Comparison of ENCODE assay signal across 1 cellular context in the genomic region with DNA sequence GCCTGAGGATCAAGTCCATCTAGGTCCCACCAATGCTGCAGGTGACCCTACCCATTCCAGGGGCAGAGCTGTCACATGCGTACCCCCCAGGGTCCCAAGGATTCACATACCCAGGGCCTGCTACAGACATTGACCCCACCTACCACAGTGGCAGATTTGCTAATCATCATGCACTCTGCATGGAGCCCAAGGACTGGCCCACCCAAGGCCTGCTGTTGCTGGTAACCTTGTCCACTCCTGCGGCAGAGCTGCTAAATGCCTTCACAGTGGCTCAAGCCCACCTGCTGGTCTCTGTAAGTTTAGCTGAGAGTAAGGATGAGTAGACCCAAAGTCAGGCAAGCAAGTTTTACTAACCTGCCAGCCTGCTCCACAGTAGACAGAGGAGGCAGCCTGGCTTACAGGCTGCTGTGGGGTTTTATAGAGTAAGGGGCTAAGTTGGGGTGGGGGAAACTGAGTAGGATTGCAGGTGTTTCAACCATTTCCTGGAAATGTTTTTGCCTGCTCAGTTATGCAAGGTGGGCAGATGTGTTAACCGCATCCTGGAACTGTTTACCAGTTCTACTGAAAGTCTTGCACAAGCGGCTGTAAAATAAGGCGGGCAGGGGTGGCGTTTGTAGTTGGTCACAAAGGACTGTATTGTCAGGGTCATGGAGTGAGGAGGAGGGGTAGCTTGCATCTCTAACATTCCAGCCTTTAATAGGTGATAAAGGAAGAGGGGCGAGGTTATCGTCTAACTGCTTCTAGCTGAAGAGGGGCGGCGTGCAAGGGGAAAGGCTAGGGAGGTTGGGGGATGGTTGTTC.
TF ChIP-seq lines count a peak whose summit lies in the region.

No MANE protein-coding gene starts in this region.

TF ChIP-seq in GM23338, 12 proteins besides CTCF, POLR2A, EP300 and RAD21 (continued from another document):
- TF ChIP-seq, protein P1, sequence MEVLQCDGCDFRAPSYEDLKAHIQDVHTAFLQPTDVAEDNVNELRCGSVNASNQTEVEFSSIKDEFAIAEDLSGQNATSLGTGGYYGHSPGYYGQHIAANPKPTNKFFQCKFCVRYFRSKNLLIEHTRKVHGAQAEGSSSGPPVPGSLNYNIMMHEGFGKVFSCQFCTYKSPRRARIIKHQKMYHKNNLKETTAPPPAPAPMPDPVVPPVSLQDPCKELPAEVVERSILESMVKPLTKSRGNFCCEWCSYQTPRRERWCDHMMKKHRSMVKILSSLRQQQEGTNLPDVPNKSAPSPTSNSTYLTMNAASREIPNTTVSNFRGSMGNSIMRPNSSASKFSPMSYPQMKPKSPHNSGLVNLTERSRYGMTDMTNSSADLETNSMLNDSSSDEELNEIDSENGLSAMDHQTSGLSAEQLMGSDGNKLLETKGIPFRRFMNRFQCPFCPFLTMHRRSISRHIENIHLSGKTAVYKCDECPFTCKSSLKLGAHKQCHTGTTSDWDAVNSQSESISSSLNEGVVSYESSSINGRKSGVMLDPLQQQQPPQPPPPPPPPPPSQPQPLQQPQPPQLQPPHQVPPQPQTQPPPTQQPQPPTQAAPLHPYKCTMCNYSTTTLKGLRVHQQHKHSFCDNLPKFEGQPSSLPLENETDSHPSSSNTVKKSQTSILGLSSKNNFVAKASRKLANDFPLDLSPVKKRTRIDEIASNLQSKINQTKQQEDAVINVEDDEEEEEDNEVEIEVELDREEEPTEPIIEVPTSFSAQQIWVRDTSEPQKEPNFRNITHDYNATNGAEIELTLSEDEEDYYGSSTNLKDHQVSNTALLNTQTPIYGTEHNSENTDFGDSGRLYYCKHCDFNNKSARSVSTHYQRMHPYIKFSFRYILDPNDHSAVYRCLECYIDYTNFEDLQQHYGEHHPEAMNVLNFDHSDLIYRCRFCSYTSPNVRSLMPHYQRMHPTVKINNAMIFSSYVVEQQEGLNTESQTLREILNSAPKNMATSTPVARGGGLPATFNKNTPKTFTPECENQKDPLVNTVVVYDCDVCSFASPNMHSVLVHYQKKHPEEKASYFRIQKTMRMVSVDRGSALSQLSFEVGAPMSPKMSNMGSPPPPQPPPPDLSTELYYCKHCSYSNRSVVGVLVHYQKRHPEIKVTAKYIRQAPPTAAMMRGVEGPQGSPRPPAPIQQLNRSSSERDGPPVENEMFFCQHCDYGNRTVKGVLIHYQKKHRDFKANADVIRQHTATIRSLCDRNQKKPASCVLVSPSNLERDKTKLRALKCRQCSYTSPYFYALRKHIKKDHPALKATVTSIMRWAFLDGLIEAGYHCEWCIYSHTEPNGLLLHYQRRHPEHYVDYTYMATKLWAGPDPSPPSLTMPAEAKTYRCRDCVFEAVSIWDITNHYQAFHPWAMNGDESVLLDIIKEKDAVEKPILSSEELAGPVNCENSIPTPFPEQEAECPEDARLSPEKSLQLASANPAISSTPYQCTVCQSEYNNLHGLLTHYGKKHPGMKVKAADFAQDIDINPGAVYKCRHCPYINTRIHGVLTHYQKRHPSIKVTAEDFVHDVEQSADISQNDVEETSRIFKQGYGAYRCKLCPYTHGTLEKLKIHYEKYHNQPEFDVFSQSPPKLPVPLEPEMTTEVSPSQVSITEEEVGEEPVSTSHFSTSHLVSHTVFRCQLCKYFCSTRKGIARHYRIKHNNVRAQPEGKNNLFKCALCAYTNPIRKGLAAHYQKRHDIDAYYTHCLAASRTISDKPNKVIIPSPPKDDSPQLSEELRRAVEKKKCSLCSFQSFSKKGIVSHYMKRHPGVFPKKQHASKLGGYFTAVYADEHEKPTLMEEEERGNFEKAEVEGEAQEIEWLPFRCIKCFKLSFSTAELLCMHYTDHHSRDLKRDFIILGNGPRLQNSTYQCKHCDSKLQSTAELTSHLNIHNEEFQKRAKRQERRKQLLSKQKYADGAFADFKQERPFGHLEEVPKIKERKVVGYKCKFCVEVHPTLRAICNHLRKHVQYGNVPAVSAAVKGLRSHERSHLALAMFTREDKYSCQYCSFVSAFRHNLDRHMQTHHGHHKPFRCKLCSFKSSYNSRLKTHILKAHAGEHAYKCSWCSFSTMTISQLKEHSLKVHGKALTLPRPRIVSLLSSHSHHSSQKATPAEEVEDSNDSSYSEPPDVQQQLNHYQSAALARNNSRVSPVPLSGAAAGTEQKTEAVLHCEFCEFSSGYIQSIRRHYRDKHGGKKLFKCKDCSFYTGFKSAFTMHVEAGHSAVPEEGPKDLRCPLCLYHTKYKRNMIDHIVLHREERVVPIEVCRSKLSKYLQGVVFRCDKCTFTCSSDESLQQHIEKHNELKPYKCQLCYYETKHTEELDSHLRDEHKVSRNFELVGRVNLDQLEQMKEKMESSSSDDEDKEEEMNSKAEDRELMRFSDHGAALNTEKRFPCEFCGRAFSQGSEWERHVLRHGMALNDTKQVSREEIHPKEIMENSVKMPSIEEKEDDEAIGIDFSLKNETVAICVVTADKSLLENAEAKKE (CRISPR knock-in tag; IDR thresholded peaks at IDR 0.05), result no peak
- TF ChIP-seq JUNB (IDR thresholded peaks at IDR 0.05; ENCODE audit: unreplicated experiment), result no peak
- no peak for TF ChIP-seq EZH2 (IDR thresholded peaks at IDR 0.05; ENCODE audit: low read depth, unreplicated experiment)
- TF ChIP-seq, protein P2, sequence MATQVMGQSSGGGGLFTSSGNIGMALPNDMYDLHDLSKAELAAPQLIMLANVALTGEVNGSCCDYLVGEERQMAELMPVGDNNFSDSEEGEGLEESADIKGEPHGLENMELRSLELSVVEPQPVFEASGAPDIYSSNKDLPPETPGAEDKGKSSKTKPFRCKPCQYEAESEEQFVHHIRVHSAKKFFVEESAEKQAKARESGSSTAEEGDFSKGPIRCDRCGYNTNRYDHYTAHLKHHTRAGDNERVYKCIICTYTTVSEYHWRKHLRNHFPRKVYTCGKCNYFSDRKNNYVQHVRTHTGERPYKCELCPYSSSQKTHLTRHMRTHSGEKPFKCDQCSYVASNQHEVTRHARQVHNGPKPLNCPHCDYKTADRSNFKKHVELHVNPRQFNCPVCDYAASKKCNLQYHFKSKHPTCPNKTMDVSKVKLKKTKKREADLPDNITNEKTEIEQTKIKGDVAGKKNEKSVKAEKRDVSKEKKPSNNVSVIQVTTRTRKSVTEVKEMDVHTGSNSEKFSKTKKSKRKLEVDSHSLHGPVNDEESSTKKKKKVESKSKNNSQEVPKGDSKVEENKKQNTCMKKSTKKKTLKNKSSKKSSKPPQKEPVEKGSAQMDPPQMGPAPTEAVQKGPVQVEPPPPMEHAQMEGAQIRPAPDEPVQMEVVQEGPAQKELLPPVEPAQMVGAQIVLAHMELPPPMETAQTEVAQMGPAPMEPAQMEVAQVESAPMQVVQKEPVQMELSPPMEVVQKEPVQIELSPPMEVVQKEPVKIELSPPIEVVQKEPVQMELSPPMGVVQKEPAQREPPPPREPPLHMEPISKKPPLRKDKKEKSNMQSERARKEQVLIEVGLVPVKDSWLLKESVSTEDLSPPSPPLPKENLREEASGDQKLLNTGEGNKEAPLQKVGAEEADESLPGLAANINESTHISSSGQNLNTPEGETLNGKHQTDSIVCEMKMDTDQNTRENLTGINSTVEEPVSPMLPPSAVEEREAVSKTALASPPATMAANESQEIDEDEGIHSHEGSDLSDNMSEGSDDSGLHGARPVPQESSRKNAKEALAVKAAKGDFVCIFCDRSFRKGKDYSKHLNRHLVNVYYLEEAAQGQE (IDR thresholded peaks at IDR 0.05; ENCODE audit: unreplicated experiment), result no peak
- no peak for TF ChIP-seq STAT1 (IDR thresholded peaks at IDR 0.05; ENCODE audit: unreplicated experiment)
- TF ChIP-seq, protein P3, sequence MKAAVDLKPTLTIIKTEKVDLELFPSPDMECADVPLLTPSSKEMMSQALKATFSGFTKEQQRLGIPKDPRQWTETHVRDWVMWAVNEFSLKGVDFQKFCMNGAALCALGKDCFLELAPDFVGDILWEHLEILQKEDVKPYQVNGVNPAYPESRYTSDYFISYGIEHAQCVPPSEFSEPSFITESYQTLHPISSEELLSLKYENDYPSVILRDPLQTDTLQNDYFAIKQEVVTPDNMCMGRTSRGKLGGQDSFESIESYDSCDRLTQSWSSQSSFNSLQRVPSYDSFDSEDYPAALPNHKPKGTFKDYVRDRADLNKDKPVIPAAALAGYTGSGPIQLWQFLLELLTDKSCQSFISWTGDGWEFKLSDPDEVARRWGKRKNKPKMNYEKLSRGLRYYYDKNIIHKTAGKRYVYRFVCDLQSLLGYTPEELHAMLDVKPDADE (IDR thresholded peaks at IDR 0.05), result no peak
- TF ChIP-seq NANOG (IDR thresholded peaks at IDR 0.05; ENCODE audit: borderline replicate concordance), result no peak
